In the genomic region with DNA sequence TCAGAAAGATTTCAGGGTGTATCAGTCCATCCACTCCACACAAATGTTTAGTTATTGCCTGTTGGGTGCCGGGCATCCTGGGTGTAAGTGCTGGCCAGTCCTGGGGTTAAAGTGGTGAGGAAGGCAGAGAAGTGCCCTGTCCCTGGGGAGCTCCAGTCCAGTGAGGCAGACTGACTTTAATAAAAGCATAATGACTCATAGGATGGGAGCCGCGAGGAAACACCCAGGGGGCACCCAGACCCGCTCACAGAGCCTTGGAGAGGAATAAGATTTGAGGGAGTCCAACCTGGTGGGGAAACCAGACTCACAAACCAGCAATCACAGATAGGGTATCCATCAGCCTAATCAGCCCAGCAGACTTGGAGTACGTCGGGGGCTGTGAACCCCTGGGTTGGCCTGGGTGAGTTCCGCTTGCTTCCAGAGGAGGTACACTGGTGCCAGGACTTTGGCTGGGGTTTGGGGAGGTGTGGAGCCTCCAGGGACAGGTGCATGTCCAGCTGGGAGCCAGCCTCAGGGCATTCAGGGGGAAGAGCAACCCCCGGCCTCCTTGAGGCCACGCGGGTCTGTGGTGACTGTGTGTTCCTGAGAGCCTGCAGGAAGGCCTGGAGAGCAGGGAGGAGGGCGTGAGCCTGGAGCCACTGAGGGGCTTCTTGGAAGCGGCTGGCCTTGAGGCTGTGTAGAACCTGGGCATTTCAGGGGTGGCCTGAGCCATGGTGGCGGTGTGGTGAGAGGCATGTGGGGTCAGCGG, we compare ENCODE assay signal across 11 cellular contexts. TPM values are rescaled to one million over a fixed set of nuclear protein-coding genes. Genes with fewer than 3 reads are reported as not detected.
A peak's percentile ranks its signal among the peaks of the same experiment; 100 is the strongest.
DNase-seq lines count a peak whose midpoint lies in the region; ATAC-seq and TF ChIP-seq lines count a peak whose summit lies in the region.
"Had no signal": no experiment of that assay in that cellular context is flagged by ENCODE, and none has a peak within 500 bp of the region (broad histone marks: within the 10 kb centered on the region; RNA-seq: fewer than 3 reads in every experiment).

No MANE protein-coding gene starts in this region.

- H3K27me3 ChIP-seq in thoracic aorta (replicated peaks; ENCODE audit: insufficient read depth), result no peaks in the 10 kb centered on the region

- ATAC-seq in thoracic aorta (ENCODE audit: insufficient number of reproducible peaks, low FRiP score, low read depth), result no peak
- no peak for ATAC-seq in GM18867 (IDR thresholded peaks at IDR 0.05; ENCODE audit: unreplicated experiment)

- H3K9me3 ChIP-seq in thoracic aorta, result no peaks in the 10 kb centered on the region

- no peak for TF ChIP-seq CTCF in thoracic aorta (IDR thresholded peaks at IDR 0.05)

- peak overlapping the region in 1 of 2 donors; percentile 50 for H3K27ac ChIP-seq in thoracic aorta

- H3K4me1 ChIP-seq in thoracic aorta (ENCODE audit: control insufficient read depth in 1 of 2, low read depth in 2 of 2), result peaks cover 17 to 71% of the 10 kb centered on the region in 2 donors

- H3K36me3 ChIP-seq in thoracic aorta, result no peaks in the 10 kb centered on the region

- DNase-seq in HK-2 (ENCODE audit: unreplicated experiment) (peak; percentile 54), amniotic stem cell (lab: John Stamatoyannopoulos, UW) (peak; percentile 71), islet precursor cell (peak; percentile 79), thoracic aorta (ENCODE audit: low spot score) (no peak), NCI-H1105 treated with DMSO at 0.1 percent for 48 hours (lab: John Stamatoyannopoulos, UW) (no peak), medulla oblongata (ENCODE audit: extremely low spot score) (no peak)
- DNase-seq: activated B cell treated with CpG ODN at 0.5 μM for 24 hours; natural killer cell; NCI-H1436 treated with DMSO at 0.1 percent for 48 hours; stimulated activated CD8-positive, alpha-beta memory T cell treated with anti-CD3 and anti-CD28 coated beads, Interleukin-4, amount 100 ng/mL, for 48 hours had no signal

- H3K4me3 ChIP-seq in thoracic aorta, result peak overlapping the region; percentile 37

RNA-seq across cellular contexts. Expression of gene PEAR1, which starts 3.7 kb away (rescaled TPM):
- 10 to 100 TPM; 31.0 to 34.9 TPM for total RNA-seq in thoracic aorta
- total RNA-seq: activated B cell treated with CpG ODN at 0.5 μM for 24 hours had no signal

RNA-seq across cellular contexts. Expression of gene LRRC71, which starts 23.2 kb away (rescaled TPM):
- not detected for total RNA-seq in thoracic aorta
- total RNA-seq: activated B cell treated with CpG ODN at 0.5 μM for 24 hours, natural killer cell had no signal

RNA-seq across cellular contexts. Expression of gene NTRK1, which starts 36.6 kb away (rescaled TPM):
- under 1 TPM; 0.42 to 0.81 TPM for total RNA-seq in thoracic aorta

RNA-seq across cellular contexts. Expression of gene INSRR, which starts 38.3 kb away (rescaled TPM):
- not detected for total RNA-seq in thoracic aorta
- total RNA-seq: activated B cell treated with CpG ODN at 0.5 μM for 24 hours had no signal

Comparison
In these comparisons a context has a peak if more than half of its experiments do, and no peak if none do; other contexts are left out.
1. DNase-seq: peak in HK-2 (single experiment), amniotic stem cell (single experiment) and islet precursor cell (single experiment); none in thoracic aorta (single experiment), NCI-H1105 treated with DMSO at 0.1 percent for 48 hours (single experiment) and medulla oblongata (single experiment).